23 cellular contexts compared by ENCODE assay signal in the genomic region with DNA sequence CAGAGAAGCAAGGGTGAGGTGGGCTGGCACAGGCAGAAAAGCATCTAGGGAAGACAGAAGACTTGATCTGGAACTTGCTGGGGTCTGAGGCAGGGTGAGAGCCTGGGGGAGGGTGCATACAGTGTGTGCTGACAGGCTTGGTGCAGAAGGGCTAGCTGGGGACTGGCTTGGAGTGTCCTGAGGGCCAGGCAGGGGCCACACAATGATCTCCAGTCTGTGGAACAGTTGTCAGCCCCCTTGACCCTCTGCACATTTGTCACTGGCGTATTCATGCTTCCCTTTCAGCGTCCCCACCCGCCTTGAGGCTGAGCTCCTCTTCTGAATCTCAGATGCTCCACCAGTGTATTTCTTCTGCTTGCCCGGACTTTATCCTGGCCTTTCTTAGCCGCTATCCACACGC.
"Had no signal": no experiment of that assay in that cellular context is flagged by ENCODE, and none has a peak within 500 bp of the region (broad histone marks: within the 10 kb centered on the region; RNA-seq: fewer than 3 reads in every experiment).

No MANE protein-coding gene starts in this region.

- H3K9me3 ChIP-seq: tibial artery had no signal

- H3K36me3 Mint-ChIP-seq: mesothelial cell of epicardium; natural killer cell treated with Interleukin-12 subunit alpha and Interleukin-12 subunit beta and Interleukin-15 and Interleukin-18, amount 100 ng/mL, for 72 hours had no signal

- DNase-seq: activated CD4-positive, alpha-beta T cell treated with anti-CD3 and anti-CD28 coated beads for 1 hour; activated CD4-positive, alpha-beta T cell treated with anti-CD3 and anti-CD28 coated beads, Interleukin-2, amount 50 U/mL, for 1 hour; activated CD8-positive, alpha-beta T cell treated with anti-CD3 and anti-CD28 coated beads, Interleukin-2, amount 10 ng/mL, durations not matched to agents 7 days and 5 days; activated gamma-delta T cell; activated naive CD4-positive, alpha-beta T cell treated with anti-CD3 and anti-CD28 coated beads, Interleukin-2, amount 50 U/mL, for 16 hours; aorta; brain microvascular endothelial cell; effector CD4-positive, alpha-beta T cell; foreskin keratinocyte; kidney glomerular epithelial cell; left ventricle myocardium superior; mammary epithelial cell; stimulated activated CD4-positive, alpha-beta T cell treated with anti-CD3 and anti-CD28 coated beads, Interleukin-12 subunit alpha, Interleukin-12 subunit beta, amount 100 ng/mL, for 4 hours; stimulated activated CD4-positive, alpha-beta T cell treated with anti-CD3 and anti-CD28 coated beads, Interleukin-4, amount 100 ng/mL, for 4 hours; stimulated activated naive CD8-positive, alpha-beta T cell treated with anti-CD3 and anti-CD28 coated beads, Interleukin-15, amount 100 ng/mL, for 72 hours; T-helper 1 cell; tibial artery; WERI-Rb-1 had no signal

- H3K27me3 ChIP-seq: brain microvascular endothelial cell, foreskin keratinocyte had no signal

- H3K4me3 Mint-ChIP-seq: activated CD8-positive, alpha-beta T cell treated with anti-CD3 and anti-CD28 coated beads, Interleukin-2, amount 10 ng/mL, durations not matched to agents 7 days and 5 days; activated T-helper 1 cell treated with anti-CD3 and anti-CD28 coated beads, Interleukin-12 subunit alpha, Interleukin-12 subunit beta, Interleukin-2, Interleukin-4 antibody, amounts not matched to agents 30 ng/mL and 10 ng/mL and 1 ng/mL, durations not matched to agents 14 hours and 24 hours and 36 hours; dendritic cell treated with granulocyte-macrophage colony-stimulating factor and Interleukin-4, amounts not matched to agents 40 ng/mL and 50 ng/mL, for 4 days; mesothelial cell of epicardium; natural killer cell treated with Interleukin-12 subunit alpha and Interleukin-12 subunit beta and Interleukin-15 and Interleukin-18, amount 100 ng/mL, for 72 hours; stimulated activated naive CD8-positive, alpha-beta T cell treated with anti-CD3 and anti-CD28 coated beads, Interleukin-15, amount 100 ng/mL, for 72 hours had no signal

- H3K27ac Mint-ChIP-seq: activated CD8-positive, alpha-beta T cell treated with anti-CD3 and anti-CD28 coated beads, Interleukin-2, amount 10 ng/mL, durations not matched to agents 7 days and 5 days; activated T-helper 1 cell treated with anti-CD3 and anti-CD28 coated beads, Interleukin-12 subunit alpha, Interleukin-12 subunit beta, Interleukin-2, Interleukin-4 antibody, amounts not matched to agents 30 ng/mL and 10 ng/mL and 1 ng/mL, durations not matched to agents 14 hours and 24 hours and 36 hours; dendritic cell treated with granulocyte-macrophage colony-stimulating factor and Interleukin-4, amounts not matched to agents 40 ng/mL and 50 ng/mL, for 4 days; mesothelial cell of epicardium; natural killer cell treated with Interleukin-12 subunit alpha and Interleukin-12 subunit beta and Interleukin-15 and Interleukin-18, amount 100 ng/mL, for 72 hours; progenitor cell of endocrine pancreas; stimulated activated naive CD8-positive, alpha-beta T cell treated with anti-CD3 and anti-CD28 coated beads, Interleukin-15, amount 100 ng/mL, for 72 hours had no signal

- H3K9me3 Mint-ChIP-seq: mesothelial cell of epicardium; stimulated activated naive CD8-positive, alpha-beta T cell treated with anti-CD3 and anti-CD28 coated beads, Interleukin-15, amount 100 ng/mL, for 72 hours had no signal

- H3K27ac ChIP-seq: brain microvascular endothelial cell, foreskin keratinocyte, tibial artery, WERI-Rb-1 had no signal

- H3K36me3 ChIP-seq: brain microvascular endothelial cell, tibial artery, WERI-Rb-1 had no signal

- ATAC-seq: activated CD8-positive, alpha-beta T cell treated with anti-CD3 and anti-CD28 coated beads, Interleukin-2, amount 10 ng/mL, durations not matched to agents 7 days and 5 days; foreskin keratinocyte; left ventricle myocardium superior; natural killer cell treated with Interleukin-12 subunit alpha and Interleukin-12 subunit beta and Interleukin-15 and Interleukin-18, amount 100 ng/mL, for 72 hours; stimulated activated naive CD8-positive, alpha-beta T cell treated with anti-CD3 and anti-CD28 coated beads, Interleukin-15, amount 100 ng/mL, for 72 hours had no signal

- H3K4me1 ChIP-seq: foreskin keratinocyte had no signal

- H3K4me3 ChIP-seq: tibial artery had no signal
